Comparison of ENCODE assay signal across 9 cellular contexts in genomic region chr7:1289681-1290261, GRCh38. TPM values are rescaled to one million over a fixed set of nuclear protein-coding genes. Genes with fewer than 3 reads are reported as not detected.
DNase-seq lines count a peak whose midpoint lies in the region; ATAC-seq, FAIRE-seq and TF ChIP-seq lines count a peak whose summit lies in the region.
"Had no signal": no experiment of that assay in that cellular context is flagged by ENCODE, and none has a peak within 500 bp of the region (broad histone marks: within the 10 kb centered on the region; RNA-seq: fewer than 3 reads in every experiment).

No MANE protein-coding gene starts in this region.

- H3K4me1 Mint-ChIP-seq in CD4-positive, alpha-beta T cell (ENCODE audit: low read depth), result no peaks in the 10 kb centered on the region

- H3K4me1 ChIP-seq in esophagus (ENCODE audit: control insufficient read depth in 2 of 2, insufficient read depth in 2 of 2, low read length in 1 of 2), result peaks cover 8% of the 10 kb centered on the region in 2 donors

- POLR2A ChIA-PET in CD4-positive, alpha-beta T cell (lab: Charles Lee), result no interaction called here

- H3K9me2 ChIP-seq in neural cell (ENCODE audit: insufficient read depth, low read length), result no peaks in the 10 kb centered on the region

- DNase-seq in CD4-positive, alpha-beta T cell, result no peak
- DNase-seq in NCI-H748 treated with DMSO at 0.1 percent for 48 hours (lab: John Stamatoyannopoulos, UW), result peak; percentile 38
- no peak for DNase-seq in D721Med (ENCODE audit: insufficient read length, low spot score)
- no peak for DNase-seq in DMS 273 (lab: John Stamatoyannopoulos, UW; ENCODE audit: unreplicated experiment)
- no peak for DNase-seq in pons (ENCODE audit: low spot score)

- peak overlapping the region; percentile 84 for H3K4me3 Mint-ChIP-seq in CD4-positive, alpha-beta T cell
- H3K4me3 Mint-ChIP-seq: activated CD4-positive, alpha-beta T cell treated with anti-CD3 and anti-CD28 coated beads, Interleukin-2, amount 10 ng/mL, durations not matched to agents 7 days and 5 days had no signal

- H4K20me1 ChIP-seq in neural cell (ENCODE audit: insufficient read depth), result no peaks in the 10 kb centered on the region

- WGBS in esophagus, 2 donors, result 15 to 19% methylated on average over 39 of the region's 39 CpGs

- H3K4me2 ChIP-seq in neural cell (ENCODE audit: low read length), result peak overlapping the region; percentile 68

- H3K27ac ChIP-seq in CD4-positive, alpha-beta T cell (ENCODE audit: low read depth, low read length), result no peak overlapping the region
- H3K27ac ChIP-seq in esophagus (ENCODE audit: low read depth in 2 of 2, low read length in 1 of 2) (no peak overlapping the region), neural cell (ENCODE audit: low read length) (peak overlapping the region; percentile 49)

- intact Hi-C loops in CD4-positive, alpha-beta T cell (cut with DNase I, micrococcal nuclease), result no loop called here

- no peak for TF ChIP-seq EP300 in neural cell (conservative IDR thresholded peaks at IDR 0.05; ENCODE audit: poor library complexity, severe bottlenecking)

- no peak for TF ChIP-seq RAD21 in neural cell (conservative IDR thresholded peaks at IDR 0.05)

- H3K27me3 ChIP-seq in CD4-positive, alpha-beta T cell (ENCODE audit: control insufficient read depth, insufficient read depth, low read length), result peaks cover 27% of the 10 kb centered on the region
- H3K27me3 ChIP-seq in esophagus (ENCODE audit: control insufficient read depth in 1 of 2, insufficient read depth in 2 of 2, low read length in 2 of 2) (peaks cover 0 to 9% of the 10 kb centered on the region in 2 donors), neural cell (ENCODE audit: insufficient read depth, low read depth, low read length) (no peaks in the 10 kb centered on the region)

- H3K36me3 ChIP-seq in esophagus (ENCODE audit: control insufficient read depth in 2 of 2, insufficient read depth in 2 of 2, low read length in 1 of 2), result no peaks in the 10 kb centered on the region
- no peaks in the 10 kb centered on the region for H3K36me3 ChIP-seq in neural cell (ENCODE audit: insufficient read depth, low read length)

- CTCF ChIA-PET in CD4-positive, alpha-beta T cell (lab: Charles Lee), result no interaction called here

- peak overlapping the region; percentile 58 for H3K9ac ChIP-seq in neural cell (ENCODE audit: low read length)

- H3K9me3 Mint-ChIP-seq in CD4-positive, alpha-beta T cell, result no peaks in the 10 kb centered on the region
- H3K9me3 Mint-ChIP-seq: activated CD4-positive, alpha-beta T cell treated with anti-CD3 and anti-CD28 coated beads, Interleukin-2, amount 10 ng/mL, durations not matched to agents 7 days and 5 days had no signal

- H3K27ac Mint-ChIP-seq in CD4-positive, alpha-beta T cell, result no peak overlapping the region
- H3K27ac Mint-ChIP-seq: activated CD4-positive, alpha-beta T cell treated with anti-CD3 and anti-CD28 coated beads, Interleukin-2, amount 10 ng/mL, durations not matched to agents 7 days and 5 days had no signal

- TF ChIP-seq CTCF in CD4-positive, alpha-beta T cell (IDR thresholded peaks at IDR 0.05), result no peak
- TF ChIP-seq CTCF in neural cell (IDR thresholded peaks at IDR 0.05; ENCODE audit: poor library complexity, severe bottlenecking) (no peak), D721Med (IDR thresholded peaks at IDR 0.05; ENCODE audit: insufficient read depth, missing control alignments) (no peak)

- H3K36me3 Mint-ChIP-seq in CD4-positive, alpha-beta T cell (ENCODE audit: low read depth), result no peaks in the 10 kb centered on the region

- no peaks in the 10 kb centered on the region for H3F3A ChIP-seq in neural cell (ENCODE audit: insufficient read depth, low read length, poor library complexity, severe bottlenecking)

- peak overlapping the region; percentile 45 for H2AFZ ChIP-seq in neural cell (ENCODE audit: low read depth, low read length)

- H3K9me3 ChIP-seq in CD4-positive, alpha-beta T cell (ENCODE audit: control insufficient read depth, low read length), result no peaks in the 10 kb centered on the region
- H3K9me3 ChIP-seq in esophagus (ENCODE audit: control insufficient read depth in 2 of 2, insufficient read depth in 1 of 2, low read depth in 1 of 2, low read length in 1 of 2) (no peaks in the 10 kb centered on the region), neural cell (ENCODE audit: low read length) (no peaks in the 10 kb centered on the region)

- ATAC-seq in CD4-positive, alpha-beta T cell (ENCODE audit: poor library complexity), result no peak
- no peak for ATAC-seq in GM19467 (IDR thresholded peaks at IDR 0.05; ENCODE audit: unreplicated experiment)

- H3K79me2 ChIP-seq in neural cell (replicated peaks; ENCODE audit: insufficient read depth, low read length), result no peaks in the 10 kb centered on the region

- H3K27me3 Mint-ChIP-seq in CD4-positive, alpha-beta T cell, result peaks cover 37% of the 10 kb centered on the region

- FAIRE-seq in D721Med (lab: Jason Lieb, UNC), result no peak

- H3K4me3 ChIP-seq in esophagus (ENCODE audit: low read depth in 1 of 2, low read length in 2 of 2), result peak overlapping the region; percentile 7 to 23
- H3K4me3 ChIP-seq in neural cell (ENCODE audit: low read length), result peak overlapping the region; percentile 63

TF ChIP-seq in neural cell, 6 proteins besides CTCF, POLR2A, EP300 and RAD21:
- no peak for TF ChIP-seq EZH2 (IDR thresholded peaks at IDR 0.05; ENCODE audit: borderline replicate concordance, insufficient read depth, low read length, poor library complexity, severe bottlenecking)
- TF ChIP-seq TAF1 (IDR thresholded peaks at IDR 0.05; ENCODE audit: low read depth), result no peak
- no peak for TF ChIP-seq SMC3 (conservative IDR thresholded peaks at IDR 0.05; ENCODE audit: poor library complexity)
- no peak for TF ChIP-seq REST (IDR thresholded peaks at IDR 0.05; ENCODE audit: borderline replicate concordance)
- TF ChIP-seq POLR2AphosphoS5 (IDR thresholded peaks at IDR 0.05), result no peak
- TF ChIP-seq MXI1 (conservative IDR thresholded peaks at IDR 0.05; ENCODE audit: poor library complexity, severe bottlenecking), result no peak

RNA-seq across cellular contexts. Expression of gene UNCX, which starts 57.1 kb away (rescaled TPM):
- total RNA-seq in CD4-positive, alpha-beta T cell, result not detected
- polyA plus RNA-seq in esophagus (not detected), neural cell (1.6 TPM in 2 replicates)
- polyA minus RNA-seq in neural cell, result 0.93 and 1.5 TPM in 2 replicates
- total RNA-seq: activated CD4-positive, alpha-beta T cell treated with anti-CD3 and anti-CD28 coated beads, Interleukin-2, amount 10 ng/mL, durations not matched to agents 7 days and 5 days had no signal
